In the genomic region with DNA sequence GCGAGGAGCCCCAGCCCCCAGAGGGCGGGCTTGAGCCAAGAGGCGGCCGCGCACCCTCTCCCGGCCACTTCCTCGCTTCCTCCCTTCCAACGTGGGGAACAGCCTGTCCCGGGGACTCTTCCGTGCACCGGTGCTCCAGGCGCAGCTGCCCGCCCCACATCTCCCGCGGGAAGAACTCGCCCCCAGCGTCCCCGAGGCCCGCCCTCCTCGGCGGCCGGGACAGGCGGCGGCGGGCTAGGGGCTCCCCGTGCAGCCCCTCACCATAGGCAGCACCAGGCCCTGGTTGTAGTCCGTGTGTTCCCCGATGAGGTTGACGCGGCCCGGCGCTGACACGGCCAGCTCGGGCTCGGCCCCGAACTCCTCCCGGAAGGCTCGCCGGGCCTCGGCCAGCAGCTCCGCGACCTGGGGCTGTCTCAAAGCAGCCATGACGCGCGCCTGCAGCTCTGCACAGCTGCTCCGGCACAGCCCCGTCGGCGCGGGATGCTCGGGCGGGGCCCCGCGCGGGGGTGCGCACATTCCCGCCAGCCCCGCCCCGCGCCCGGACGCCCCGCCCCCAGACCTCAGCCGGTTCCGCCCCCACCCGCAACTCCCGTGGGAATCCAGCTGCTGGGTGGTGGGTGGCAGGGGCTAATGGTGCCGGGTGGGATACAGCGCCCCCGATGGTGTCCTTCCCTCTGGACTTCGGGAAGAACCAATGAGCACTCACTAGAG, we compare ENCODE assay signal across 8 cellular contexts. TPM values are rescaled to one million over a fixed set of nuclear protein-coding genes. Genes with fewer than 3 reads are reported as not detected.
DNase-seq lines count a peak whose midpoint lies in the region; ATAC-seq and TF ChIP-seq lines count a peak whose summit lies in the region.

A gene (minus strand): TSS at position 482 of the 711 bp plus-strand sequence. CDS start 56 bp downstream, at position 426.

- DNase-seq in DMS153 treated with DMSO at 0.1 percent for 48 hours (lab: John Stamatoyannopoulos, UW; ENCODE audit: unreplicated experiment) = peak; percentile 44
- DNase-seq in Karpas-422 = peak; percentile 87
- peak; percentile 75 for DNase-seq in T-helper 2 cell treated with Interferon-gamma antibody and Interleukin-4, amounts not matched to agents 5 μg/mL and 100 μg/mL, for 36 hours (ENCODE audit: low spot score)
- no peak for DNase-seq in astrocyte of the cerebellum (ENCODE audit: low read depth)
- DNase-seq in hippocampal formation (lab: John Stamatoyannopoulos, UW) = peak; percentile 28 to 68
- peak; percentile 88 for DNase-seq in sciatic nerve (ENCODE audit: low spot score)

- intact Hi-C loops in sciatic nerve (cut with DNase I) = loop anchor here (5.0 kb wide), 1 partner anchor 1517 kb away; no protein-coding TSS in a partner anchor

- H4K20me1 ChIP-seq in Karpas-422 (ENCODE audit: insufficient read depth, low read depth, low read length) = no peaks in the 10 kb centered on the region

- H3K4me3 ChIP-seq in Karpas-422 (ENCODE audit: low read length) = peak within 1 kb of the TSS; percentile 81
- H3K4me3 ChIP-seq in astrocyte of the cerebellum (ENCODE audit: low read depth, low read length) = peak within 1 kb of the TSS; percentile 54

- H3K4me1 Mint-ChIP-seq in T-helper 2 cell treated with Interferon-gamma antibody and Interleukin-4, amounts not matched to agents 5 μg/mL and 100 μg/mL, for 36 hours (ENCODE audit: low read depth) = peaks cover 5% of the 10 kb centered on the region

- peaks cover 20% of the 10 kb centered on the region for H3K4me1 ChIP-seq in Karpas-422 (ENCODE audit: low read length)

- H3K27ac ChIP-seq in Karpas-422 (ENCODE audit: low read length) = no peak within 1 kb of the TSS

- no peaks in the 10 kb centered on the region for H3K36me3 ChIP-seq in Karpas-422 (ENCODE audit: insufficient read depth, low read length)

- H3K27me3 ChIP-seq in Karpas-422 (ENCODE audit: low read length) = no peaks in the 10 kb centered on the region

- H3K4me2 ChIP-seq in Karpas-422 (ENCODE audit: low read depth, low read length, poor library complexity, severe bottlenecking) = peak within 1 kb of the TSS; percentile 92

- peak within 1 kb of the TSS; percentile 70 for H3K27ac Mint-ChIP-seq in T-helper 2 cell treated with Interferon-gamma antibody and Interleukin-4, amounts not matched to agents 5 μg/mL and 100 μg/mL, for 36 hours

- H3K4me3 Mint-ChIP-seq in T-helper 2 cell treated with Interferon-gamma antibody and Interleukin-4, amounts not matched to agents 5 μg/mL and 100 μg/mL, for 36 hours = peak within 1 kb of the TSS; percentile 81

- no peaks in the 10 kb centered on the region for H3K9me3 Mint-ChIP-seq in T-helper 2 cell treated with Interferon-gamma antibody and Interleukin-4, amounts not matched to agents 5 μg/mL and 100 μg/mL, for 36 hours

- ATAC-seq in GM21423 (IDR thresholded peaks at IDR 0.05; ENCODE audit: unreplicated experiment) (peak; percentile 70), sciatic nerve (peak; percentile 84), GM18519 (IDR thresholded peaks at IDR 0.05; ENCODE audit: low FRiP score, unreplicated experiment) (no peak)

- H3K9me2 ChIP-seq in Karpas-422 (replicated peaks; ENCODE audit: insufficient read depth, low read length) = no peaks in the 10 kb centered on the region

- no peaks in the 10 kb centered on the region for H3K36me3 Mint-ChIP-seq in T-helper 2 cell treated with Interferon-gamma antibody and Interleukin-4, amounts not matched to agents 5 μg/mL and 100 μg/mL, for 36 hours (ENCODE audit: low read depth)

- peak within 1 kb of the TSS; percentile 80 for H3K9ac ChIP-seq in Karpas-422 (ENCODE audit: low read length)

- H3K27me3 Mint-ChIP-seq in T-helper 2 cell treated with Interferon-gamma antibody and Interleukin-4, amounts not matched to agents 5 μg/mL and 100 μg/mL, for 36 hours (ENCODE audit: low read depth) = no peaks in the 10 kb centered on the region

- in situ Hi-C loops in astrocyte of the cerebellum (cut with HindIII; ENCODE audit: low sequenced_read_pairs) = no loop called here

- peak; percentile 49 for TF ChIP-seq CTCF in astrocyte of the cerebellum (IDR thresholded peaks at IDR 0.05; ENCODE audit: low read depth, low read length, missing control alignments)

- no peaks in the 10 kb centered on the region for H3K79me2 ChIP-seq in Karpas-422 (ENCODE audit: low read length)

- H3K9me3 ChIP-seq in Karpas-422 (ENCODE audit: low read length) = no peaks in the 10 kb centered on the region

- peak within 1 kb of the TSS; percentile 97 for H2AFZ ChIP-seq in Karpas-422 (ENCODE audit: low read length)

RNA-seq across cellular contexts. Expression of the gene that starts here (rescaled TPM):
- total RNA-seq in Karpas-422 (2014; rRNA removed; shearing (Covaris generic); ENCODE audit: low replicate concordance) = 23.9 and 28.3 TPM in 2 replicates
- total RNA-seq in sciatic nerve = 23.7 TPM
